ENCODE assay signal across 13 cellular contexts in the genomic region with DNA sequence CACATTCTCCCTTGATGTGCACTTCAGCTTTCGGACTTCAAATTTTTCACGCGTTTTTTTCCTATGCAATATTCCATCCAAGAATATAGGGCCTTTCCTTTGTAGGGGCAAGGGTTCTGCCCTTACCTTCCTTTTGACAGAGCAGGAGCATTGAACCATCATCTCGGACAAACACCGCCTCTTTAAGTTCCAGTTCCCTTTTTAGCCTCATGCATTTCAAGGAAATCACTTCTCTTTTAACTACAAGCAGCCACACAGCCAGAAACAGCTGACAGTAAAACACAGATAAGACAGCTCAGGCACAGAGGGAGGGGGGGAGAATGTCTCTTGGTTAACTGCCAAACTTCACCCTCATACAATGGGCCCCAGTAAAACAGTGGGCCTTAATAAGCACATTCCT.
"Had no signal": no experiment of that assay in that cellular context is flagged by ENCODE, and none has a peak within 500 bp of the region (broad histone marks: within the 10 kb centered on the region; RNA-seq: fewer than 3 reads in every experiment).

No MANE protein-coding gene starts in this region.

- H3K36me3 ChIP-seq: cardiac muscle cell, esophagus squamous epithelium, vagina had no signal

- H3K4me1 ChIP-seq: esophagus squamous epithelium, vagina had no signal

- H3K4me3 Mint-ChIP-seq: activated naive CD8-positive, alpha-beta T cell treated with anti-CD3 and anti-CD28 coated beads, Interleukin-2, amount 50 U/mL, for 24 hours; WTC11 had no signal

- H3K4me1 Mint-ChIP-seq: activated naive CD8-positive, alpha-beta T cell treated with anti-CD3 and anti-CD28 coated beads, Interleukin-2, amount 50 U/mL, for 24 hours; WTC11 had no signal

- H3K27ac Mint-ChIP-seq: activated naive CD8-positive, alpha-beta T cell treated with anti-CD3 and anti-CD28 coated beads, Interleukin-2, amount 50 U/mL, for 24 hours; WTC11 had no signal

- ATAC-seq: activated naive CD8-positive, alpha-beta T cell treated with anti-CD3 and anti-CD28 coated beads, Interleukin-2, amount 50 U/mL, for 24 hours; left cardiac atrium; WTC11 had no signal

- H3K9me3 ChIP-seq: vagina had no signal

- DNase-seq: activated CD4-positive, alpha-beta T cell treated with anti-CD3 and anti-CD28 coated beads for 48 hours; activated naive CD4-positive, alpha-beta T cell treated with Interleukin-2 at 50 U/mL for 16 hours; activated naive CD8-positive, alpha-beta T cell treated with anti-CD3 and anti-CD28 coated beads, Interleukin-2, amount 50 U/mL, for 24 hours; esophagus squamous epithelium; foreskin fibroblast; left cardiac atrium; midbrain; retina; stimulated activated CD4-positive, alpha-beta T cell treated with anti-CD3 and anti-CD28 coated beads, Interleukin-4, amount 100 ng/mL, for 4 hours had no signal

- H3K27me3 ChIP-seq: cardiac muscle cell, esophagus squamous epithelium, vagina had no signal

- H3K4me3 ChIP-seq: cardiac muscle cell, esophagus squamous epithelium, lung, vagina had no signal

- H3K27ac ChIP-seq: cardiac muscle cell, esophagus squamous epithelium, vagina had no signal

- H3K27me3 Mint-ChIP-seq: activated naive CD8-positive, alpha-beta T cell treated with anti-CD3 and anti-CD28 coated beads, Interleukin-2, amount 50 U/mL, for 24 hours had no signal
